9 cellular contexts compared by ENCODE assay signal in the genomic region with DNA sequence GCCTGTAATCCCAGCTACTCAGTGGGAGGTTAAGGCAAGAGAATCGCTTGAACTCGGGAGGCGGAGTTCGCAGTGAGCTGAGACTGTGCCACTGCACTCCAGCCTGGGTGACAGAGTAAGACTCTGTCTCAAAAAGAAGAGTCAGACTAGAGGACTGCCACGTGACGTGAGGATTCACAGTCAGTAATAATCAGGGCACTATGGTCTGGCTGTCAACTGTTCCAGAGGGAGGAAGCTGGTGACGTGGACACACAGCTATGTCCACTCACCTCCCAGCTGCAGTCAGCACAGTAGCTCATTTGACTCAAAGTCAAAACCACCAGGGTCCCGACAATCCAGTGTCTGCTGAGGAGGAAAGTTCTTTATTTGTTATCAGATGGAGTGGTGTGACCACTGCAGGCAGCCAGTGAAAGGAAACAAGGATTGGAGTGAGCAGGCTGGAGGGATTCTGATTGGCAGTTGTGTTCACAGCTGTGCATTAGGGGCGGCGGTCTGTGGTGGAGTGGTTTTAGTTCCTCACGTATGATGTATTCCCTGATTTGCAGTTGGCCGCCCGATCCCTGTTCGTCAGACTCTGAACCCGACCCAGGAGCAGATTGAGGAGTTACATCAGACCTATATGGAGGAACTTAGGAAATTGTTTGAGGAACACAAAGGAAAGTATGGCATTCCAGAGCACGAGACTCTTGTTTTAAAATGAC. TPM values are rescaled to one million over a fixed set of nuclear protein-coding genes. Genes with fewer than 3 reads are reported as not detected.
A peak's percentile ranks its signal among the peaks of the same experiment; 100 is the strongest.
DNase-seq lines count a peak whose midpoint lies in the region; ATAC-seq and TF ChIP-seq lines count a peak whose summit lies in the region.
"Had no signal": no experiment of that assay in that cellular context is flagged by ENCODE, and none has a peak within 500 bp of the region (broad histone marks: within the 10 kb centered on the region; RNA-seq: fewer than 3 reads in every experiment).

No MANE protein-coding gene starts in this region.

- H2AFZ ChIP-seq in ACC112 (ENCODE audit: low read length, unreplicated experiment) (peak overlapping the region; percentile 51), fibroblast of lung (ENCODE audit: low read length) (peak overlapping the region; percentile 37)

- H4K20me1 ChIP-seq in fibroblast of lung (ENCODE audit: control insufficient read depth, extremely low read depth, insufficient read depth, low read length), result no peaks in the 10 kb centered on the region

- H3K79me2 ChIP-seq in ACC112 (ENCODE audit: control insufficient read depth, insufficient read depth, low read length, unreplicated experiment), result no peaks in the 10 kb centered on the region
- H3K79me2 ChIP-seq in fibroblast of lung (ENCODE audit: control insufficient read depth, insufficient read depth, low read length), result no peaks in the 10 kb centered on the region

- H3K9ac ChIP-seq in fibroblast of lung (ENCODE audit: insufficient read depth, low read length), result peak overlapping the region; percentile 1

- no peak for TF ChIP-seq CTCF in fibroblast of lung (conservative IDR thresholded peaks at IDR 0.05 in 1 of 2, IDR thresholded peaks at IDR 0.05 in 1 of 2; ENCODE audit: low read depth in 1 of 2, low read length in 2 of 2)
- TF ChIP-seq CTCF in nephron progenitor cell (IDR thresholded peaks at IDR 0.05), result no peak

- peak overlapping the region; percentile 34; the same call in 1 of the 2 replicates for H3K4me3 ChIP-seq in ACC112 (ENCODE audit: low read depth, low read length)
- H3K4me3 ChIP-seq in fibroblast of lung (replicated peaks in 1 of 4; ENCODE audit: control extremely low read depth in 1 of 4, insufficient read depth in 1 of 4, low read depth in 3 of 4, low read length in 4 of 4), result peak overlapping the region in 2 of 4 experiments; percentile 22 to 46

- H3K27me3 Mint-ChIP-seq in nephron progenitor cell (ENCODE audit: low read depth, poor library complexity), result peaks cover 9% of the 10 kb centered on the region

- no peaks in the 10 kb centered on the region for H3K36me3 Mint-ChIP-seq in nephron progenitor cell (ENCODE audit: low read depth)

- peaks cover 16% of the 10 kb centered on the region for H3K4me1 ChIP-seq in ACC112 (ENCODE audit: control insufficient read depth, insufficient read depth, low read length, unreplicated experiment)
- peaks cover 13% of the 10 kb centered on the region for H3K4me1 ChIP-seq in fibroblast of lung (ENCODE audit: control insufficient read depth, extremely low read depth, insufficient read depth, low read length)

- H3K4me3 Mint-ChIP-seq in nephron progenitor cell, result peak overlapping the region; percentile 22

- H3K27ac ChIP-seq in ACC112 (ENCODE audit: low read depth, low read length), result peak overlapping the region; percentile 77
- peak overlapping the region; percentile 87 for H3K27ac ChIP-seq in fibroblast of lung (ENCODE audit: insufficient read depth, low read length)

- H3K9me3 ChIP-seq in fibroblast of lung (ENCODE audit: control insufficient read depth, insufficient read depth, low read depth, low read length), result no peaks in the 10 kb centered on the region

- peak; percentile 64 for ATAC-seq in GM18907 (IDR thresholded peaks at IDR 0.05; ENCODE audit: unreplicated experiment)
- peak; percentile 57 for ATAC-seq in HG03469 (IDR thresholded peaks at IDR 0.05; ENCODE audit: unreplicated experiment)

- DNase-seq in SW480 (ENCODE audit: low spot score) (peak; percentile 89), fibroblast of lung (ENCODE audit: low read depth in 2 of 2) (peak; percentile 99 to 100), nephron progenitor cell (peak; percentile 22), NCI-H2081 (lab: John Stamatoyannopoulos, UW) (no peak)
- no peak for DNase-seq in activated effector memory CD4-positive, alpha-beta T cell treated with anti-CD3 and anti-CD28 coated beads, Interleukin-2, amount 50 U/mL, for 16 hours

- H3K27ac Mint-ChIP-seq in nephron progenitor cell, result peak overlapping the region; percentile 31

- H3K4me2 ChIP-seq in fibroblast of lung (ENCODE audit: extremely low read depth, insufficient read depth, low read length), result peak overlapping the region; percentile 72

- H3K4me1 Mint-ChIP-seq in nephron progenitor cell, result peaks cover 20% of the 10 kb centered on the region

- H3K9me3 Mint-ChIP-seq in nephron progenitor cell, result no peaks in the 10 kb centered on the region

- H3K36me3 ChIP-seq in ACC112 (ENCODE audit: insufficient read depth, low read length) (no peaks in the 10 kb centered on the region), fibroblast of lung (ENCODE audit: control insufficient read depth, insufficient read depth, low read length) (no peaks in the 10 kb centered on the region)

- no peaks in the 10 kb centered on the region for H3K27me3 ChIP-seq in ACC112 (ENCODE audit: insufficient read depth, low read length)
- H3K27me3 ChIP-seq in fibroblast of lung (ENCODE audit: control insufficient read depth, insufficient read depth, low read length), result no peaks in the 10 kb centered on the region

RNA-seq across cellular contexts. Expression of a gene that starts 37.9 kb away (rescaled TPM):
- not detected in 2 replicates for total RNA-seq in fibroblast of lung
- not detected in 2 replicates for polyA plus RNA-seq in fibroblast of lung
- polyA plus RNA-seq in fibroblast of lung (2012), result not detected in 2 replicates
- polyA minus RNA-seq in fibroblast of lung (ENCODE audit: low replicate concordance), result not detected in 2 replicates
- total RNA-seq: mononuclear cell had no signal

RNA-seq across cellular contexts. Expression of a gene that starts 53.4 kb away (rescaled TPM):
- 9.4 and 9.5 TPM in 2 replicates for total RNA-seq in fibroblast of lung
- 34.8 and 50.4 TPM in 2 replicates for polyA plus RNA-seq in fibroblast of lung
- polyA plus RNA-seq in fibroblast of lung (2012), result 23.6 and 35.3 TPM in 2 replicates
- polyA minus RNA-seq in fibroblast of lung (ENCODE audit: low replicate concordance), result 4.9 and 9.1 TPM in 2 replicates

Comparison
In these comparisons a context has a peak if more than half of its experiments do, and no peak if none do; other contexts are left out.
1. DNase-seq: peak in SW480 (single experiment), fibroblast of lung (2 of 2) and nephron progenitor cell (single experiment); none in NCI-H2081 (0 of 2) and activated effector memory CD4-positive, alpha-beta T cell treated with anti-CD3 and anti-CD28 coated beads, Interleukin-2, amount 50 U/mL, for 16 hours (single experiment).